8 cellular contexts compared by ENCODE assay signal in the genomic region with DNA sequence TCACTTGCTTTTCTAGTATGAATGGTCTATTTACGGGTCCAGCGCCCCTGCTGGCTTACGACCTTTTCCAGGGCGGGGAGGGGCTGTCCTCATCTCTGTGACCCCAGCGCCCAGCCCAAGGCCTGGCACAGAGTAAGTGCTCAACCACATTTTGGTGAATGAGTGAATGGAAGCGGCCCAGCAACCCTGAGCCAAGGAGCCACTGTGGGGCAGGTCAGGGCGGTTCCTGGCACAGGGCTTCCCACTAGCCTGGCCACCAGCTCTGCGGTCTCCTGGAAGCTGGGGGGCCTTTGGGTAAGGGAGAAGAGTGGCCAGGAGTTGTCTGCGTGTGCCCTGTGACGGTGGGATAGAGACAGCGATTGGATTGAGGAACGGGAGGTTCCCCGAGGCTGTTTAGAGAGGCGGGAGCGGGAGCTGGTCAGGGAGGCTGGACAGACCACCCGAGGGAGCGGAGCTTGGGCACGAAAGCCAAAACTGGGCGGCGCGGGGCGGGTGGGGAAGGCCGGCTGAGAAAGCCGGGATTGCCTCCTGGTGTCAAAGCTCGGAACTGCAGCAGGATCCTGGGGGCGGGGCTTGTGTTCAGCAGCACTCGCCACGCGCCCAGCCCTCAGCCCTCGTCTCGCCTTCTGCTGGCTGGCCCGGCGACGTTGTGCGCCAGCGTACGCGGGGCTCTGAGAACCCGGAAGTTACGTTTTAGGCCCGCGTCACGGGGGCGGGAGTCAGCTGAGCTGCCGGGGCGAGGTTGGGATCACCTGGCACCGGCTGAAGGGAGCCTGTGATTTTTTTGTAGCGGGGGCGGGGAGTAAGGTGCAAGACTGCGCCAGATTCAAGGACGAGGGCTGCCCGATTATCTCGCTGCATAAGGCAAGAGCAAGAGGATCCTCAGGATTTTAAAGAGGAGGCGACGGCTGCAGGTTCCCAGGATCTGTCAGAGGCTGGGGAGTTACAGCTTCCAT. TPM values are rescaled to one million over a fixed set of nuclear protein-coding genes. Genes with fewer than 3 reads are reported as not detected.
DNase-seq lines count a peak whose midpoint lies in the region; ATAC-seq and TF ChIP-seq lines count a peak whose summit lies in the region.

A gene with protein sequence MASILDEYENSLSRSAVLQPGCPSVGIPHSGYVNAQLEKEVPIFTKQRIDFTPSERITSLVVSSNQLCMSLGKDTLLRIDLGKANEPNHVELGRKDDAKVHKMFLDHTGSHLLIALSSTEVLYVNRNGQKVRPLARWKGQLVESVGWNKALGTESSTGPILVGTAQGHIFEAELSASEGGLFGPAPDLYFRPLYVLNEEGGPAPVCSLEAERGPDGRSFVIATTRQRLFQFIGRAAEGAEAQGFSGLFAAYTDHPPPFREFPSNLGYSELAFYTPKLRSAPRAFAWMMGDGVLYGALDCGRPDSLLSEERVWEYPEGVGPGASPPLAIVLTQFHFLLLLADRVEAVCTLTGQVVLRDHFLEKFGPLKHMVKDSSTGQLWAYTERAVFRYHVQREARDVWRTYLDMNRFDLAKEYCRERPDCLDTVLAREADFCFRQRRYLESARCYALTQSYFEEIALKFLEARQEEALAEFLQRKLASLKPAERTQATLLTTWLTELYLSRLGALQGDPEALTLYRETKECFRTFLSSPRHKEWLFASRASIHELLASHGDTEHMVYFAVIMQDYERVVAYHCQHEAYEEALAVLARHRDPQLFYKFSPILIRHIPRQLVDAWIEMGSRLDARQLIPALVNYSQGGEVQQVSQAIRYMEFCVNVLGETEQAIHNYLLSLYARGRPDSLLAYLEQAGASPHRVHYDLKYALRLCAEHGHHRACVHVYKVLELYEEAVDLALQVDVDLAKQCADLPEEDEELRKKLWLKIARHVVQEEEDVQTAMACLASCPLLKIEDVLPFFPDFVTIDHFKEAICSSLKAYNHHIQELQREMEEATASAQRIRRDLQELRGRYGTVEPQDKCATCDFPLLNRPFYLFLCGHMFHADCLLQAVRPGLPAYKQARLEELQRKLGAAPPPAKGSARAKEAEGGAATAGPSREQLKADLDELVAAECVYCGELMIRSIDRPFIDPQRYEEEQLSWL (plus strand): TSS at position 718 of the 956 bp plus-strand sequence. CDS start 319 bp downstream, outside the sequence.

- H3K4me3 ChIP-seq in BE2C (ENCODE audit: low read depth, low read length), result peak within 1 kb of the TSS; percentile 97

- H3K36me3 ChIP-seq in BE2C, result peaks cover 3% of the 10 kb centered on the region; the same call in 1 of the 2 replicates

- ATAC-seq in HG03439 (IDR thresholded peaks at IDR 0.05; ENCODE audit: unreplicated experiment), result peak; percentile 85

- no peaks in the 10 kb centered on the region for H3K9me3 ChIP-seq in BE2C

- H3K27me3 ChIP-seq in BE2C, result no peaks in the 10 kb centered on the region

- H3K4me1 ChIP-seq in BE2C, result no peaks in the 10 kb centered on the region

- TF ChIP-seq POLR2A in GM19193 (IDR thresholded peaks at IDR 0.05; ENCODE audit: extremely low read depth, insufficient read depth, insufficient read length), result peak; percentile 71

- DNase-seq in BE2C (peak; percentile 98), NCI-H510A (lab: John Stamatoyannopoulos, UW) (peak; percentile 86), cerebellum (ENCODE audit: low spot score) (peak; percentile 99), kidney glomerular epithelial cell (lab: John Stamatoyannopoulos, UW) (peak; percentile 98)
- DNase-seq in activated CD4-positive, alpha-beta T cell treated with anti-CD3 and anti-CD28 coated beads for 1 hour, result peak; percentile 98
- peak; percentile 95 to 100 for DNase-seq in stimulated activated CD4-positive, alpha-beta T cell treated with anti-CD3 and anti-CD28 coated beads, Interleukin-1b, Interleukin-23, amount 100 ng/mL, for 1 hour (ENCODE audit: low read depth in 2 of 2)

- TF ChIP-seq CTCF in BE2C (IDR thresholded peaks at IDR 0.05; ENCODE audit: low read depth, low read length), result peak; percentile 71

RNA-seq across cellular contexts. Expression of the gene that starts here (rescaled TPM):
- 32.7 TPM for polyA plus RNA-seq in BE2C (2012; ENCODE audit: insufficient read depth, insufficient read length, low read depth)
- total RNA-seq in cerebellum, result 19.0 TPM

Comparison
In these comparisons a context has a peak if more than half of its experiments do, and no peak if none do; other contexts are left out.
1. Peak in every context shown above with its lines: DNase-seq, ATAC-seq and H3K4me3 ChIP-seq.